ENCODE assay signal across 29 cellular contexts in the genomic region with DNA sequence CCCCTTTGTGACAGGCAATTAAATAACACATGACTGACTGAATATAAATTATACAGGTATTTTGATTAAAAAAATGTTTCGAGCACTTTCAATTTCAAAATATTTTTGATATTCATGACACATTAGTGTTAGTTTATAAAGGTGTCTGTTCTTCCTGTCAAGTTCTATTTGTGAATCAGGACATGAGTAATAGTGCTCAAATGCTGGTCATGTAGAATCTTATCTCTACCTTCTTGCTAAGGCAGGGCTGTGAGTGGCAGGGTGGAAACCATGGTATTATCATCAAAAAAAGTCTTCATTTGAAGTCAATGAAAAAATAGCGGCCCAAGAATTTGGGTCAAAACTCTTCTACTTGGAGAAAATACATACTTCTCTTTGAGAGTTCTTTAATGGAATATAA.
"Had no signal": no experiment of that assay in that cellular context is flagged by ENCODE, and none has a peak within 500 bp of the region (broad histone marks: within the 10 kb centered on the region; RNA-seq: fewer than 3 reads in every experiment).

No MANE protein-coding gene starts in this region.

- H3K4me3 ChIP-seq: cardiac muscle cell, K562, SK-N-MC had no signal

- H3K9me3 Mint-ChIP-seq: activated B cell treated with CpG ODN at 0.5 μM for 24 hours; activated CD4-positive, alpha-beta T cell treated with anti-CD3 and anti-CD28 coated beads, Interleukin-2, amount 10 ng/mL, durations not matched to agents 24 days and 14 days; activated naive CD4-positive, alpha-beta T cell treated with anti-CD3 and anti-CD28 coated beads, Interleukin-2, amount 50 U/mL, for 72 hours; activated naive CD8-positive, alpha-beta T cell treated with anti-CD3 and anti-CD28 coated beads, Interleukin-2, amount 50 U/mL, for 24 hours; activated T-cell treated with anti-CD3 and anti-CD28 coated beads, Interleukin-2, amount 50 U/mL, for 24 hours; activated T-helper 1 cell treated with anti-CD3 and anti-CD28 coated beads, Interleukin-12 subunit alpha, Interleukin-12 subunit beta, Interleukin-2, Interleukin-4 antibody, amounts not matched to agents 30 ng/mL and 10 ng/mL and 1 ng/mL, durations not matched to agents 14 hours and 24 hours and 36 hours; brain had no signal

- H3K27me3 Mint-ChIP-seq: activated B cell treated with CpG ODN at 0.5 μM for 24 hours; activated CD8-positive, alpha-beta memory T cell treated with anti-CD3 and anti-CD28 coated beads, Interleukin-2, amount 10 ng/mL, durations not matched to agents 7 days and 5 days; activated naive CD8-positive, alpha-beta T cell treated with anti-CD3 and anti-CD28 coated beads, Interleukin-2, amount 50 U/mL, for 24 hours; activated T-cell treated with anti-CD3 and anti-CD28 coated beads, Interleukin-2, amount 50 U/mL, for 24 hours had no signal

- DNase-seq: activated B cell treated with CpG ODN at 0.5 μM for 24 hours; activated CD4-positive, alpha-beta T cell treated with anti-CD3 and anti-CD28 coated beads for 1 hour; activated CD4-positive, alpha-beta T cell treated with anti-CD3 and anti-CD28 coated beads, Interleukin-2, amount 10 ng/mL, durations not matched to agents 24 days and 14 days; activated CD4-positive, alpha-beta T cell treated with anti-CD3 and anti-CD28 coated beads, Interleukin-2, amount 50 U/mL, for 48 hours; activated CD8-positive, alpha-beta memory T cell treated with anti-CD3 and anti-CD28 coated beads, Interleukin-2, amount 10 ng/mL, durations not matched to agents 7 days and 5 days; activated effector memory CD4-positive, alpha-beta T cell treated with Interleukin-2 at 50 U/mL for 16 hours; activated naive CD4-positive, alpha-beta T cell treated with Interleukin-2 at 50 U/mL for 16 hours; activated naive CD8-positive, alpha-beta T cell treated with anti-CD3 and anti-CD28 coated beads, Interleukin-2, amount 50 U/mL, for 24 hours; activated T-cell treated with anti-CD3 and anti-CD28 coated beads, Interleukin-2, amount 50 U/mL, for 24 hours; amygdala; Karpas-422; NCI-H1092; NCI-H1417; NCI-H2029; NCI-H2107; NCI-H510A treated with DMSO at 0.1 percent for 48 hours; NCI-H69; T-cell; T-helper 2 cell; T1000 had no signal

- ATAC-seq: activated CD8-positive, alpha-beta memory T cell treated with anti-CD3 and anti-CD28 coated beads, Interleukin-2, amount 10 ng/mL, durations not matched to agents 7 days and 5 days; activated naive CD4-positive, alpha-beta T cell treated with anti-CD3 and anti-CD28 coated beads, Interleukin-2, amount 50 U/mL, for 72 hours; activated naive CD8-positive, alpha-beta T cell treated with anti-CD3 and anti-CD28 coated beads, Interleukin-2, amount 50 U/mL, for 24 hours; K562; T-cell had no signal

- H3K27ac ChIP-seq: cardiac muscle cell, SK-N-MC had no signal

- H3K27me3 ChIP-seq: cardiac muscle cell had no signal

- FAIRE-seq: astrocyte, K562, RCC 7860, TTC549 had no signal

- H3K4me1 Mint-ChIP-seq: activated B cell treated with CpG ODN at 0.5 μM for 24 hours; activated CD4-positive, alpha-beta T cell treated with anti-CD3 and anti-CD28 coated beads, Interleukin-2, amount 10 ng/mL, durations not matched to agents 24 days and 14 days; activated CD8-positive, alpha-beta memory T cell treated with anti-CD3 and anti-CD28 coated beads, Interleukin-2, amount 10 ng/mL, durations not matched to agents 7 days and 5 days; activated naive CD8-positive, alpha-beta T cell treated with anti-CD3 and anti-CD28 coated beads, Interleukin-2, amount 50 U/mL, for 24 hours; T-cell had no signal

- H3K36me3 Mint-ChIP-seq: activated CD8-positive, alpha-beta memory T cell treated with anti-CD3 and anti-CD28 coated beads, Interleukin-2, amount 10 ng/mL, durations not matched to agents 7 days and 5 days; activated naive CD4-positive, alpha-beta T cell treated with anti-CD3 and anti-CD28 coated beads, Interleukin-2, amount 50 U/mL, for 72 hours; brain; T-cell had no signal

- H3K4me3 Mint-ChIP-seq: activated B cell treated with CpG ODN at 0.5 μM for 24 hours; activated CD4-positive, alpha-beta T cell treated with anti-CD3 and anti-CD28 coated beads, Interleukin-2, amount 10 ng/mL, durations not matched to agents 24 days and 14 days; activated CD8-positive, alpha-beta memory T cell treated with anti-CD3 and anti-CD28 coated beads, Interleukin-2, amount 10 ng/mL, durations not matched to agents 7 days and 5 days; activated naive CD8-positive, alpha-beta T cell treated with anti-CD3 and anti-CD28 coated beads, Interleukin-2, amount 50 U/mL, for 24 hours; activated T-cell treated with anti-CD3 and anti-CD28 coated beads, Interleukin-2, amount 50 U/mL, for 24 hours; activated T-helper 1 cell treated with anti-CD3 and anti-CD28 coated beads, Interleukin-12 subunit alpha, Interleukin-12 subunit beta, Interleukin-2, Interleukin-4 antibody, amounts not matched to agents 30 ng/mL and 10 ng/mL and 1 ng/mL, durations not matched to agents 14 hours and 24 hours and 36 hours; brain; T-cell had no signal

- H3K36me3 ChIP-seq: cardiac muscle cell had no signal

- H3K27ac Mint-ChIP-seq: activated B cell treated with CpG ODN at 0.5 μM for 24 hours; activated CD4-positive, alpha-beta T cell treated with anti-CD3 and anti-CD28 coated beads, Interleukin-2, amount 10 ng/mL, durations not matched to agents 24 days and 14 days; activated CD8-positive, alpha-beta memory T cell treated with anti-CD3 and anti-CD28 coated beads, Interleukin-2, amount 10 ng/mL, durations not matched to agents 7 days and 5 days; activated naive CD4-positive, alpha-beta T cell treated with anti-CD3 and anti-CD28 coated beads, Interleukin-2, amount 50 U/mL, for 72 hours; activated naive CD8-positive, alpha-beta T cell treated with anti-CD3 and anti-CD28 coated beads, Interleukin-2, amount 50 U/mL, for 24 hours; activated T-cell treated with anti-CD3 and anti-CD28 coated beads, Interleukin-2, amount 50 U/mL, for 24 hours; activated T-helper 1 cell treated with anti-CD3 and anti-CD28 coated beads, Interleukin-12 subunit alpha, Interleukin-12 subunit beta, Interleukin-2, Interleukin-4 antibody, amounts not matched to agents 30 ng/mL and 10 ng/mL and 1 ng/mL, durations not matched to agents 14 hours and 24 hours and 36 hours; brain; T-cell had no signal
